In the genomic region with DNA sequence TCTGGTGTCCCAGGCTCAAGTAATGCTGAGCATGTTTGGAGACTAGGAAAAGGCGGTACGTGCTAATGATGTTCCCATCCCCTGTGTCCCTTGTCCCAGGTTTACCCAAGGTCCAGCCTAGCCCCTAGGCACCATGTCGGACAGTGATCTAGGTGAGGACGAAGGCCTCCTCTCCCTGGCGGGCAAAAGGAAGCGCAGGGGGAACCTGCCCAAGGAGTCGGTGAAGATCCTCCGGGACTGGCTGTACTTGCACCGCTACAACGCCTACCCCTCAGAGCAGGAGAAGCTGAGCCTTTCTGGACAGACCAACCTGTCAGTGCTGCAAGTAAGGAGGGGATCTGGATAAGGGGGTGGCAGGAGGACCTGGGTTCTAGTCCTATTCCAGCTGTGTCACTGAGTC, we compare ENCODE assay signal across 19 cellular contexts. TPM values are rescaled to one million over a fixed set of nuclear protein-coding genes. Genes with fewer than 3 reads are reported as not detected.
DNase-seq lines count a peak whose midpoint lies in the region; ATAC-seq, FAIRE-seq and TF ChIP-seq lines count a peak whose summit lies in the region.
"Had no signal": no experiment of that assay in that cellular context is flagged by ENCODE, and none has a peak within 500 bp of the region (broad histone marks: within the 10 kb centered on the region; RNA-seq: fewer than 3 reads in every experiment).

No MANE protein-coding gene starts in this region.

- H2AFZ ChIP-seq in HepG2 (ENCODE audit: low read length) = no peak overlapping the region
- H2AFZ ChIP-seq in GM12878 (ENCODE audit: control insufficient read depth, low read depth, low read length) = no peak overlapping the region
- H2AFZ ChIP-seq: GM23338 had no signal

- H3K9me3 Mint-ChIP-seq in stimulated activated naive B cell treated with anti-CD40 and anti-IgM and Interleukin-4, amounts not matched to agents 10 μg/mL and 1 μg/mL and 100 μg/mL, for 72 hours = no peaks in the 10 kb centered on the region
- H3K9me3 Mint-ChIP-seq: CD8-positive, alpha-beta T cell; GM23338; H9 had no signal

- RAD21 ChIA-PET in GM12878 (lab: Charles Lee; ENCODE audit: unreplicated experiment) = interaction anchor here (9.0 kb wide), 1 partner anchor 16 kb away, joined by 93 read pairs; no protein-coding TSS in a partner anchor

- 96% methylated on average over 10 of the region's 10 CpGs for WGBS in HepG2 (ENCODE audit: low lambda C conversion rate)
- no CpG with 5 or more reads among the region's 10 CpGs for WGBS in right lobe of liver (ENCODE audit: insufficient coverage, low coverage, low lambda C conversion rate, missing lambda C conversion rate)
- WGBS in GM12878 (ENCODE audit: insufficient coverage, insufficient replicate concordance, low lambda C conversion rate, missing lambda C conversion rate) = 94% methylated on average over 10 of the region's 10 CpGs

- H4K20me1 ChIP-seq in HepG2 (ENCODE audit: insufficient read depth, low read length) (peaks cover 30% of the 10 kb centered on the region), GM12878 (ENCODE audit: control insufficient read depth, insufficient read depth) (peaks cover 8% of the 10 kb centered on the region; the same call in 1 of the 2 replicates)

- peaks cover 24 to 31% of the 10 kb centered on the region in 2 donors for H3K36me3 Mint-ChIP-seq in stimulated activated naive B cell treated with anti-CD40 and anti-IgM and Interleukin-4, amounts not matched to agents 10 μg/mL and 1 μg/mL and 100 μg/mL, for 72 hours

- TF ChIP-seq EP300 in HepG2 (IDR thresholded peaks at IDR 0.05; ENCODE audit: low read depth in 2 of 2, low read length in 2 of 2) (no peak), HepG2 (CRISPR knock-in tag; IDR thresholded peaks at IDR 0.05; ENCODE audit: borderline replicate concordance) (no peak), GM12878 (IDR thresholded peaks at IDR 0.05; ENCODE audit: borderline replicate concordance in 1 of 2, control insufficient read depth in 1 of 2, low read depth in 2 of 2, low read length in 2 of 2) (no peak)

- H3K4me1 ChIP-seq in HepG2 (ENCODE audit: insufficient read depth, low read length) (peaks cover 33% of the 10 kb centered on the region), right lobe of liver (peaks cover 0 to 19% (median 4%) of the 10 kb centered on the region in 4 donors), GM12878 (ENCODE audit: control insufficient read depth, insufficient read depth, low read length) (peaks cover 2% of the 10 kb centered on the region)
- H3K4me1 ChIP-seq: BE2C had no signal

- intact Hi-C loops in HepG2 (cut with micrococcal nuclease; ENCODE audit: unreplicated experiment) (loop anchor here (10.0 kb wide), 1 partner anchor 114 kb away; no protein-coding TSS in a partner anchor), right lobe of liver (cut with DNase I) (no loop called here), GM12878 (cut with micrococcal nuclease; ENCODE audit: unreplicated experiment) (loop anchor here (10.0 kb wide), 1 partner anchor 114 kb away; no protein-coding TSS in a partner anchor)

- H3K36me3 ChIP-seq in HepG2 (replicated peaks in 1 of 2; ENCODE audit: control insufficient read depth in 1 of 2, insufficient read depth in 2 of 2, low read length in 2 of 2) (peaks cover 33 to 43% of the 10 kb centered on the region in 2 experiments), right lobe of liver (peaks cover 0 to 22% (median 8%) of the 10 kb centered on the region in 4 donors), GM12878 (ENCODE audit: control insufficient read depth in 2 of 2, insufficient read depth in 2 of 2, low read length in 1 of 2) (peaks cover 20 to 25% of the 10 kb centered on the region in 2 experiments; a peak in 3 of 4 replicates)

- SMC1A ChIA-PET in GM12878 (lab: Charles Lee; ENCODE audit: uncharacterized antibody, unreplicated experiment) = interaction anchor here (1.5 to 8.2 kb wide), 2 partner anchors 16 to 26 kb away, joined by 3 to 98 read pairs; no protein-coding TSS in a partner anchor

- in situ Hi-C loops in HepG2 (cut with HindIII; ENCODE audit: extremely low pct_ligation_motif_present, low pct_unique_long_range_greater_than_20kb) (no loop called here), GM12878 (cut with MboI) (no loop called here)

- TF ChIP-seq RAD21 in HepG2 (CRISPR knock-in tag; IDR thresholded peaks at IDR 0.05) = no peak
- TF ChIP-seq RAD21 in GM12878 (IDR thresholded peaks at IDR 0.05; ENCODE audit: insufficient read depth, low read depth, low read length) = no peak

- H3K27me3 ChIP-seq in HepG2 (ENCODE audit: control insufficient read depth in 1 of 2, insufficient read depth in 2 of 2, low read length in 2 of 2) (no peaks in the 10 kb centered on the region; a peak in 1 of 5 replicates), right lobe of liver (no peaks in the 10 kb centered on the region), GM12878 (replicated peaks in 1 of 2; ENCODE audit: control insufficient read depth in 2 of 2, insufficient read depth in 2 of 2, low read length in 1 of 2) (no peaks in the 10 kb centered on the region)
- H3K27me3 ChIP-seq: BE2C had no signal

- H3K4me3 Mint-ChIP-seq in stimulated activated naive B cell treated with anti-CD40 and anti-IgM and Interleukin-4, amounts not matched to agents 10 μg/mL and 1 μg/mL and 100 μg/mL, for 72 hours = no peak overlapping the region
- H3K4me3 Mint-ChIP-seq: CD8-positive, alpha-beta T cell; GM23338; H9 had no signal

- H3K27ac Mint-ChIP-seq in stimulated activated naive B cell treated with anti-CD40 and anti-IgM and Interleukin-4, amounts not matched to agents 10 μg/mL and 1 μg/mL and 100 μg/mL, for 72 hours = no peak overlapping the region
- H3K27ac Mint-ChIP-seq: CD8-positive, alpha-beta T cell; GM23338 had no signal

- H3K79me2 ChIP-seq in HepG2 (ENCODE audit: insufficient read depth, low read length) = peaks cover 50% of the 10 kb centered on the region
- peaks cover 51% of the 10 kb centered on the region for H3K79me2 ChIP-seq in GM12878 (ENCODE audit: control insufficient read depth, insufficient read depth, low read length)

- H3K9me3 ChIP-seq in HepG2 (ENCODE audit: low read length) (no peaks in the 10 kb centered on the region), right lobe of liver (no peaks in the 10 kb centered on the region), GM12878 (replicated peaks; ENCODE audit: control insufficient read depth, insufficient read depth, low read length) (no peaks in the 10 kb centered on the region)
- H3K9me3 ChIP-seq: BE2C had no signal

- peaks cover 21 to 26% of the 10 kb centered on the region in 2 donors for H3K4me1 Mint-ChIP-seq in stimulated activated naive B cell treated with anti-CD40 and anti-IgM and Interleukin-4, amounts not matched to agents 10 μg/mL and 1 μg/mL and 100 μg/mL, for 72 hours

- H3K27me3 Mint-ChIP-seq in stimulated activated naive B cell treated with anti-CD40 and anti-IgM and Interleukin-4, amounts not matched to agents 10 μg/mL and 1 μg/mL and 100 μg/mL, for 72 hours = no peaks in the 10 kb centered on the region

- no peak for TF ChIP-seq CTCF in HepG2 (CRISPR knock-in tag; IDR thresholded peaks at IDR 0.05)
- no peak for TF ChIP-seq CTCF in right lobe of liver (IDR thresholded peaks at IDR 0.05)
- TF ChIP-seq CTCF in GM12878 (IDR thresholded peaks at IDR 0.05 in 2 of 3, conservative IDR thresholded peaks at IDR 0.05 in 1 of 3; ENCODE audit: control insufficient read depth in 2 of 3, extremely low read depth in 1 of 3, insufficient read depth in 1 of 3, low read depth in 3 of 3, low read length in 3 of 3) = no peak

- H3K4me2 ChIP-seq in HepG2 (ENCODE audit: low read depth, low read length) = no peak overlapping the region
- no peak overlapping the region for H3K4me2 ChIP-seq in GM12878 (ENCODE audit: control insufficient read depth, insufficient read depth)
- H3K4me2 ChIP-seq: GM23338 had no signal

- DNase-seq in HepG2 (ENCODE audit: low spot score) (no peak), right lobe of liver (no peak), HTR-8/SVneo (ENCODE audit: insufficient read length, low spot score) (no peak), GM12878 (ENCODE audit: low read depth, low spot score) (no peak), NCI-H187 treated with DMSO at 0.1 percent for 48 hours (lab: John Stamatoyannopoulos, UW) (no peak), cerebellar cortex (ENCODE audit: low spot score) (no peak)
- no peak for DNase-seq in stimulated activated naive B cell treated with anti-CD40 and anti-IgM and Interleukin-4, amounts not matched to agents 10 μg/mL and 1 μg/mL and 100 μg/mL, for 72 hours
- DNase-seq: BE2C; CD8-positive, alpha-beta T cell; COR-L47; DMS153; DMS79 treated with DMSO at 0.1 percent for 48 hours; EL; H9 had no signal

- FAIRE-seq in HepG2 (lab: Jason Lieb, UNC) (no peak), HTR-8/SVneo (lab: Jason Lieb, UNC) (peak; percentile 57), GM12878 (lab: Jason Lieb, UNC) (no peak)
- FAIRE-seq: D721Med, G401.6, K562 had no signal

- TF ChIP-seq POLR2A in HepG2 (IDR thresholded peaks at IDR 0.05; ENCODE audit: insufficient read depth in 1 of 2, low read depth in 2 of 2, low read length in 2 of 2) (no peak), right lobe of liver (IDR thresholded peaks at IDR 0.05) (no peak), GM12878 (IDR thresholded peaks at IDR 0.05; ENCODE audit: low read depth, low read length) (no peak; the same call in 1 of the 2 replicates)

- H3K27ac ChIP-seq in HepG2 (ENCODE audit: extremely low read length, insufficient read depth, low read length) = peak overlapping the region; percentile 9
- H3K27ac ChIP-seq in right lobe of liver = no peak overlapping the region
- H3K27ac ChIP-seq in GM12878 (ENCODE audit: control insufficient read depth, insufficient read depth) = no peak overlapping the region
- H3K27ac ChIP-seq: C4-2B had no signal

- H3K4me3 ChIP-seq in HepG2 (replicated peaks in 1 of 3; ENCODE audit: insufficient read depth in 1 of 3, low read depth in 2 of 3, low read length in 3 of 3) (no peak overlapping the region), right lobe of liver (no peak overlapping the region), GM12878 (no peak overlapping the region)
- H3K4me3 ChIP-seq: GM23338, K562 had no signal

- H3K9ac ChIP-seq in HepG2 (ENCODE audit: insufficient read depth, low read depth, low read length) (no peak overlapping the region), GM12878 (ENCODE audit: control insufficient read depth, insufficient read depth, low read length) (no peak overlapping the region)

- CTCF ChIA-PET in HepG2 (lab: Yijun Ruan, JAX; ENCODE audit: low intra/inter-chr PET ratio, low total read pairs) (no interaction called here), GM12878 (lab: Yijun Ruan, JAX) (interaction anchor here (7.4 to 9.0 kb wide), 2 partner anchors 11 to 23 kb away, joined by 65 to 94 read pairs; a partner anchor contains a TSS)

- ATAC-seq in HepG2 (no peak), right lobe of liver (no peak), GM12878 (no peak)
- ATAC-seq in stimulated activated naive B cell treated with anti-CD40 and anti-IgM and Interleukin-4, amounts not matched to agents 10 μg/mL and 1 μg/mL and 100 μg/mL, for 72 hours (replicated peaks) = no peak
- ATAC-seq: CD8-positive, alpha-beta T cell; GM23338; K562 had no signal

- no TSS peak for BruUV-seq in HepG2 (replicated peaks; lab: Mats Ljungman, UMichigan)
- no TSS peak for BruUV-seq in GM12878 (replicated peaks; lab: Mats Ljungman, UMichigan)

- POLR2A ChIA-PET in HepG2 (lab: Yijun Ruan, JAX) = interaction anchor here (9.0 kb wide), 1 partner anchor 27 kb away, joined by 167 read pairs; a partner anchor contains a TSS
- POLR2A ChIA-PET in GM12878 (lab: Charles Lee) = interaction anchor here (1.0 to 10.1 kb wide), 2 partner anchors 16 to 22 kb away, joined by 3 to 87 read pairs; no protein-coding TSS in a partner anchor

RNA-seq across cellular contexts. Expression of a gene that starts 5.2 kb away (rescaled TPM):
- total RNA-seq in HepG2 (2016; rRNA removed; fragmentation: Illumina TruSeq; extraction: Trizol) (53.9 and 60.3 TPM in 2 replicates), right lobe of liver (1 to 10 TPM; 3.2 to 7.8 (median 5.9) TPM), GM12878 (2014; rRNA removed) (37.2 and 38.7 TPM in 2 replicates), GM12878 (2014; rRNA removed; fragmentation: Illumina TruSeq; extraction: Trizol) (24.9 and 27.3 TPM in 2 replicates), GM12878 (2021) (43.5 and 47.1 TPM in 2 replicates)
- total RNA-seq in HepG2 (2016; cell fraction: cytosol; rRNA removed; fragmentation: Illumina TruSeq; extraction: Trizol; ENCODE audit: low read depth) = 14.9 and 16.3 TPM in 2 replicates
- 49.1 and 52.3 TPM in 2 replicates for total RNA-seq in HepG2 (2016; cell fraction: insoluble cytoplasmic fraction; rRNA removed; fragmentation: Illumina TruSeq; extraction: Trizol)
- 65.6 and 66.2 TPM in 2 replicates for total RNA-seq in HepG2 (2016; cell fraction: membrane; rRNA removed; fragmentation: Illumina TruSeq; extraction: Trizol)
- 24.2 and 31.3 TPM in 2 replicates for total RNA-seq in HepG2 (2016; cell fraction: nucleus; rRNA removed; fragmentation: Illumina TruSeq; extraction: Trizol)
- polyA plus RNA-seq in HepG2 (2011; rRNA removed) (41.3 and 49.9 TPM in 2 replicates), GM12878 (2011; rRNA removed) (31.1 and 36.1 TPM in 2 replicates), GM12878 (2014; fragmentation: Illumina TruSeq; extraction: Trizol) (40.6 and 51.9 TPM in 2 replicates), GM12878 (2014; fragmentation: Nextera tagmentation; extraction: Ambion mirVana) (10 to 100 TPM; 13.1 to 26.4 TPM), GM12878 (2014; rRNA removed) (37.7 and 40.4 TPM in 2 replicates), GM12878 (2016; fragmentation: Nextera tagmentation; extraction: Ambion mirVana) (10 to 100 TPM; 26.4 to 38.0 TPM)
- polyA plus RNA-seq in HepG2 (2011; cell fraction: cytosol; rRNA removed) = 46.3 and 49.3 TPM in 2 replicates
- polyA plus RNA-seq in HepG2 (2011; cell fraction: nucleus; rRNA removed) = 32.5 and 35.0 TPM in 2 replicates
- polyA plus RNA-seq in HepG2 (2012) = 23.6 and 28.9 TPM in 2 replicates
- 12.4 and 13.0 TPM in 2 replicates for polyA plus RNA-seq in HepG2 (2016; cell fraction: cytosol; fragmentation: Illumina TruSeq; extraction: Trizol; ENCODE audit: low read depth)
- polyA plus RNA-seq in HepG2 (2016; cell fraction: insoluble cytoplasmic fraction; fragmentation: Illumina TruSeq; extraction: Trizol; ENCODE audit: low read depth) = 49.9 and 59.5 TPM in 2 replicates
- polyA plus RNA-seq in HepG2 (2016; cell fraction: membrane; fragmentation: Illumina TruSeq; extraction: Trizol; ENCODE audit: low read depth) = 44.7 and 47.8 TPM in 2 replicates
- polyA plus RNA-seq in HepG2 (2016; cell fraction: nucleus; fragmentation: Illumina TruSeq; extraction: Trizol; ENCODE audit: insufficient read depth, low read depth) = 38.6 and 40.7 TPM in 2 replicates
- polyA minus RNA-seq in HepG2 (2011; rRNA and poly(A)+ RNA removed; ENCODE audit: low replicate concordance) = 14.1 and 93.1 TPM in 2 replicates
- polyA minus RNA-seq in HepG2 (2011; cell fraction: cytosol; rRNA and poly(A)+ RNA removed) = 38.7 and 42.5 TPM in 2 replicates
- 19.2 and 22.9 TPM in 2 replicates for polyA minus RNA-seq in HepG2 (2011; cell fraction: nucleus; rRNA and poly(A)+ RNA removed)
- 46.2 and 48.0 TPM in 2 replicates for total RNA-seq in GM12878 (2013; cell fraction: nucleolus; rRNA removed)
- polyA plus RNA-seq in GM12878 (2011; ENCODE audit: low read depth) = 8.9 TPM
- 42.5 and 47.7 TPM in 2 replicates for polyA plus RNA-seq in GM12878 (2011; cell fraction: cytosol; rRNA removed)
- 23.6 and 25.1 TPM in 2 replicates for polyA plus RNA-seq in GM12878 (2011; cell fraction: nucleus; rRNA removed)
- 15.7 and 21.9 TPM in 2 replicates for polyA plus RNA-seq in GM12878 (2012)
- 27.0 and 54.7 TPM in 2 replicates for polyA minus RNA-seq in GM12878 (2011; rRNA and poly(A)+ RNA removed)
- 22.9 and 28.1 TPM in 2 replicates for polyA minus RNA-seq in GM12878 (2011; cell fraction: cytosol; rRNA and poly(A)+ RNA removed)
- polyA minus RNA-seq in GM12878 (2011; cell fraction: nucleus; rRNA and poly(A)+ RNA removed) = 7.1 and 14.4 TPM in 2 replicates

RNA-seq across cellular contexts. Expression of a gene that starts 26.9 kb away (rescaled TPM):
- 292 and 305 TPM in 2 replicates for total RNA-seq in HepG2 (2016; rRNA removed; fragmentation: Illumina TruSeq; extraction: Trizol)
- total RNA-seq in HepG2 (2016; cell fraction: cytosol; rRNA removed; fragmentation: Illumina TruSeq; extraction: Trizol; ENCODE audit: low read depth) = 190 and 258 TPM in 2 replicates
- total RNA-seq in HepG2 (2016; cell fraction: insoluble cytoplasmic fraction; rRNA removed; fragmentation: Illumina TruSeq; extraction: Trizol) = 267 and 306 TPM in 2 replicates
- total RNA-seq in HepG2 (2016; cell fraction: membrane; rRNA removed; fragmentation: Illumina TruSeq; extraction: Trizol) = 365 and 437 TPM in 2 replicates
- 223 and 239 TPM in 2 replicates for total RNA-seq in HepG2 (2016; cell fraction: nucleus; rRNA removed; fragmentation: Illumina TruSeq; extraction: Trizol)
- polyA plus RNA-seq in HepG2 (2011; rRNA removed) = 218 and 261 TPM in 2 replicates
- polyA plus RNA-seq in HepG2 (2011; cell fraction: cytosol; rRNA removed) = 176 and 232 TPM in 2 replicates
- 176 and 181 TPM in 2 replicates for polyA plus RNA-seq in HepG2 (2011; cell fraction: nucleus; rRNA removed)
- polyA plus RNA-seq in HepG2 (2012) = 118 and 180 TPM in 2 replicates
- polyA plus RNA-seq in HepG2 (2016; cell fraction: cytosol; fragmentation: Illumina TruSeq; extraction: Trizol; ENCODE audit: low read depth) = 222 and 320 TPM in 2 replicates
- 310 and 340 TPM in 2 replicates for polyA plus RNA-seq in HepG2 (2016; cell fraction: insoluble cytoplasmic fraction; fragmentation: Illumina TruSeq; extraction: Trizol; ENCODE audit: low read depth)
- polyA plus RNA-seq in HepG2 (2016; cell fraction: membrane; fragmentation: Illumina TruSeq; extraction: Trizol; ENCODE audit: low read depth) = 323 and 387 TPM in 2 replicates
- 436 and 461 TPM in 2 replicates for polyA plus RNA-seq in HepG2 (2016; cell fraction: nucleus; fragmentation: Illumina TruSeq; extraction: Trizol; ENCODE audit: insufficient read depth, low read depth)
- 97.1 and 193 TPM in 2 replicates for polyA minus RNA-seq in HepG2 (2011; rRNA and poly(A)+ RNA removed; ENCODE audit: low replicate concordance)
- polyA minus RNA-seq in HepG2 (2011; cell fraction: cytosol; rRNA and poly(A)+ RNA removed) = 56.5 and 59.2 TPM in 2 replicates
- polyA minus RNA-seq in HepG2 (2011; cell fraction: nucleus; rRNA and poly(A)+ RNA removed) = 46.6 and 50.2 TPM in 2 replicates
- 100 to 1,000 TPM in 5 of 6 experiments, 10 to 100 TPM in 1; 78.1 to 232 (median 125) TPM for total RNA-seq in right lobe of liver
- total RNA-seq in GM12878 (2013; cell fraction: nucleolus; rRNA removed) = 15.9 and 18.4 TPM in 2 replicates
- total RNA-seq in GM12878 (2014; rRNA removed) = 85.3 and 94.7 TPM in 2 replicates
- total RNA-seq in GM12878 (2014; rRNA removed; fragmentation: Illumina TruSeq; extraction: Trizol) = 79.8 and 82.5 TPM in 2 replicates
- 94.4 and 98.8 TPM in 2 replicates for total RNA-seq in GM12878 (2021)
- polyA plus RNA-seq in GM12878 (2011; ENCODE audit: low read depth) = 94.3 TPM
- 140 and 147 TPM in 2 replicates for polyA plus RNA-seq in GM12878 (2011; rRNA removed)
- polyA plus RNA-seq in GM12878 (2011; cell fraction: cytosol; rRNA removed) = 117 and 123 TPM in 2 replicates
- polyA plus RNA-seq in GM12878 (2011; cell fraction: nucleus; rRNA removed) = 63.1 and 68.7 TPM in 2 replicates
- 53.8 and 69.0 TPM in 2 replicates for polyA plus RNA-seq in GM12878 (2012)
- 83.1 and 88.7 TPM in 2 replicates for polyA plus RNA-seq in GM12878 (2014; fragmentation: Illumina TruSeq; extraction: Trizol)
- 10 to 100 TPM; 19.4 to 62.9 TPM for polyA plus RNA-seq in GM12878 (2014; fragmentation: Nextera tagmentation; extraction: Ambion mirVana)
- 114 and 119 TPM in 2 replicates for polyA plus RNA-seq in GM12878 (2014; rRNA removed)
- 100 to 1,000 TPM; 243 to 246 TPM for polyA plus RNA-seq in GM12878 (2016; fragmentation: Nextera tagmentation; extraction: Ambion mirVana)
- polyA minus RNA-seq in GM12878 (2011; rRNA and poly(A)+ RNA removed) = 41.8 and 45.5 TPM in 2 replicates
- 20.6 and 25.0 TPM in 2 replicates for polyA minus RNA-seq in GM12878 (2011; cell fraction: cytosol; rRNA and poly(A)+ RNA removed)
- 10.2 and 15.5 TPM in 2 replicates for polyA minus RNA-seq in GM12878 (2011; cell fraction: nucleus; rRNA and poly(A)+ RNA removed)

RNA-seq across cellular contexts. Expression of a gene that starts 37.3 kb away (rescaled TPM):
- total RNA-seq in HepG2 (2016; rRNA removed; fragmentation: Illumina TruSeq; extraction: Trizol) (2.2 and 2.7 TPM in 2 replicates), right lobe of liver (10 to 100 TPM in 4 of 6 experiments, 1 to 10 TPM in 2; 7.7 to 44.2 (median 18.1) TPM), GM12878 (2014; rRNA removed) (0.11 and 0.28 TPM in 2 replicates), GM12878 (2014; rRNA removed; fragmentation: Illumina TruSeq; extraction: Trizol) (0.37 and 0.54 TPM in 2 replicates), GM12878 (2021) (1.6 and 1.7 TPM in 2 replicates)
- 0.79 and 0.91 TPM in 2 replicates for total RNA-seq in HepG2 (2016; cell fraction: cytosol; rRNA removed; fragmentation: Illumina TruSeq; extraction: Trizol; ENCODE audit: low read depth)
- 2.5 TPM in 2 replicates for total RNA-seq in HepG2 (2016; cell fraction: insoluble cytoplasmic fraction; rRNA removed; fragmentation: Illumina TruSeq; extraction: Trizol)
- 1.5 and 2.5 TPM in 2 replicates for total RNA-seq in HepG2 (2016; cell fraction: membrane; rRNA removed; fragmentation: Illumina TruSeq; extraction: Trizol)
- 1.3 and 1.7 TPM in 2 replicates for total RNA-seq in HepG2 (2016; cell fraction: nucleus; rRNA removed; fragmentation: Illumina TruSeq; extraction: Trizol)
- polyA plus RNA-seq in HepG2 (2011; rRNA removed) (0.87 and 1.1 TPM in 2 replicates), GM12878 (2011; rRNA removed) (not detected in 2 replicates), GM12878 (2014; fragmentation: Illumina TruSeq; extraction: Trizol) (0.66 TPM in 1 of 2 replicates, not detected in the other), GM12878 (2014; fragmentation: Nextera tagmentation; extraction: Ambion mirVana) (not detected), GM12878 (2014; rRNA removed) (0.56 and 0.64 TPM in 2 replicates), GM12878 (2016; fragmentation: Nextera tagmentation; extraction: Ambion mirVana) (under 1 TPM; 0.62 to 0.63 TPM)
- polyA plus RNA-seq in HepG2 (2011; cell fraction: cytosol; rRNA removed) = 0.72 and 0.73 TPM in 2 replicates
- 0.59 and 0.69 TPM in 2 replicates for polyA plus RNA-seq in HepG2 (2011; cell fraction: nucleus; rRNA removed)
- polyA plus RNA-seq in HepG2 (2012) = 1.2 and 1.4 TPM in 2 replicates
- polyA plus RNA-seq in HepG2 (2016; cell fraction: cytosol; fragmentation: Illumina TruSeq; extraction: Trizol; ENCODE audit: low read depth) = 4.6 and 5.7 TPM in 2 replicates
- 10.1 and 12.3 TPM in 2 replicates for polyA plus RNA-seq in HepG2 (2016; cell fraction: insoluble cytoplasmic fraction; fragmentation: Illumina TruSeq; extraction: Trizol; ENCODE audit: low read depth)
- 6.4 and 6.8 TPM in 2 replicates for polyA plus RNA-seq in HepG2 (2016; cell fraction: membrane; fragmentation: Illumina TruSeq; extraction: Trizol; ENCODE audit: low read depth)
- 8.9 and 9.0 TPM in 2 replicates for polyA plus RNA-seq in HepG2 (2016; cell fraction: nucleus; fragmentation: Illumina TruSeq; extraction: Trizol; ENCODE audit: insufficient read depth, low read depth)
- 0.72 and 4.7 TPM in 2 replicates for polyA minus RNA-seq in HepG2 (2011; rRNA and poly(A)+ RNA removed; ENCODE audit: low replicate concordance)
- polyA minus RNA-seq in HepG2 (2011; cell fraction: cytosol; rRNA and poly(A)+ RNA removed) = 0.70 and 0.89 TPM in 2 replicates
- 0.39 and 0.75 TPM in 2 replicates for polyA minus RNA-seq in HepG2 (2011; cell fraction: nucleus; rRNA and poly(A)+ RNA removed)
- total RNA-seq in GM12878 (2013; cell fraction: nucleolus; rRNA removed) = 0.22 TPM in 1 of 2 replicates, not detected in the other
- polyA plus RNA-seq in GM12878 (2011; ENCODE audit: low read depth) = 0.88 TPM
- 0.03 TPM in 2 replicates for polyA plus RNA-seq in GM12878 (2011; cell fraction: cytosol; rRNA removed)
- polyA plus RNA-seq in GM12878 (2011; cell fraction: nucleus; rRNA removed) = not detected in 2 replicates
- polyA plus RNA-seq in GM12878 (2012) = 2.5 and 2.7 TPM in 2 replicates
- not detected in 2 replicates for polyA minus RNA-seq in GM12878 (2011; rRNA and poly(A)+ RNA removed)
- polyA minus RNA-seq in GM12878 (2011; cell fraction: cytosol; rRNA and poly(A)+ RNA removed) = not detected in 2 replicates
- polyA minus RNA-seq in GM12878 (2011; cell fraction: nucleus; rRNA and poly(A)+ RNA removed) = not detected in 2 replicates
- total RNA-seq: CD8-positive, alpha-beta T cell had no signal

Comparison
In these comparisons a context has a peak if more than half of its experiments do, and no peak if none do; other contexts are left out.
1. intact Hi-C loops: an anchor here in HepG2 (10.0 kb wide) and GM12878 (10.0 kb wide); none called in right lobe of liver.